In the genomic region with DNA sequence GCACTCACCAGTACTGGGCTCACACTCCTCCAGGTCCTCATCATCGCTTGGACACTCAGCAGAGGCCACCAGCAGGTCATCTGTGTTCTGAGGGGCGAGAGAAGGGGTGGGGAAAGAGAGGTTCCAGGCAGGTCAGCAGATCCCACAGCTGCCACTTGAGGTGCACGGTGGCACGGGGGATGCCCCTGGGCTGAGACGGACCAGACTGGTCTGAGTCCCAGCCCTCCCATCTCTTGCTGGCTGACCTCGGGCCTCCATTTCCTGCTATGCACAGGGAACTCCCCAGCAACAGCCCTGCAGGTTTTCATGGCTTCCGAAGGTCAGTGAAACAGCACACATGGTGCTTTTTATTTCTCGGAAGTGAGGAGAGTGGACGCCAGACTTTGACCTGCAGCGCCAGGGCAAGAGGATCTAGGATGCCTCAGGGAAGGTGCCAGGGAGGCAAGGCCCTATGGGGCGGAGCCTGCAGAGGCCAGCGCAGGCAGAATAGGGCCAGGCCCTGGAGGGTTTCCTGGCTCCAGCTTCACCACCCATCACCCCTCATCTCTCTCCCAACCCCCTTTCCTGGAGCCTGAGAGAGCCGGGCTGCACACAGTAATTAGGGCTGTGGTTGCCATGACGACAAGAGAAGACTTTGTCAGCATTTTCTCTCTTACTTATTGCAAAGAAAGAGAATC, we compare ENCODE assay signal across 11 cellular contexts. TPM values are rescaled to one million over a fixed set of nuclear protein-coding genes. Genes with fewer than 3 reads are reported as not detected.
A peak's percentile ranks its signal among the peaks of the same experiment; 100 is the strongest.
DNase-seq lines count a peak whose midpoint lies in the region; ATAC-seq and TF ChIP-seq lines count a peak whose summit lies in the region.
"Had no signal": no experiment of that assay in that cellular context is flagged by ENCODE, and none has a peak within 500 bp of the region (broad histone marks: within the 10 kb centered on the region; RNA-seq: fewer than 3 reads in every experiment).

No MANE protein-coding gene starts in this region.

- intact Hi-C loops in head of caudate nucleus (cut with DNase I) = no loop called here

- H3K4me3 ChIP-seq in H7 (ENCODE audit: insufficient read depth, low read depth, low read length) = no peak overlapping the region

- DNase-seq in H7 (peak; percentile 49), head of caudate nucleus (peak in 28 of 42 donors; percentile 30 to 85 (median 64)), renal cortical epithelial cell (ENCODE audit: low read depth) (peak; percentile 48), NCI-H2107 treated with DMSO at 0.1 percent for 48 hours (lab: John Stamatoyannopoulos, UW; ENCODE audit: unreplicated experiment) (no peak)
- DNase-seq in activated CD4-positive, alpha-beta T cell treated with anti-CD3 and anti-CD28 coated beads for 48 hours = no peak
- DNase-seq: activated gamma-delta T cell, DMS153 had no signal

- ATAC-seq in HG03460 (IDR thresholded peaks at IDR 0.05; ENCODE audit: unreplicated experiment) (no peak), HG02678 (IDR thresholded peaks at IDR 0.05; ENCODE audit: unreplicated experiment) (no peak)

- no peaks in the 10 kb centered on the region for H3K27me3 ChIP-seq in H7 (ENCODE audit: control insufficient read depth, insufficient read depth, low read length)

- no peaks in the 10 kb centered on the region for H3K36me3 ChIP-seq in H7 (replicated peaks; ENCODE audit: control insufficient read depth, insufficient read depth, low read length)

TF ChIP-seq in PFSK-1, 5 proteins besides CTCF, POLR2A, EP300 and RAD21:
- TF ChIP-seq, protein P1, sequence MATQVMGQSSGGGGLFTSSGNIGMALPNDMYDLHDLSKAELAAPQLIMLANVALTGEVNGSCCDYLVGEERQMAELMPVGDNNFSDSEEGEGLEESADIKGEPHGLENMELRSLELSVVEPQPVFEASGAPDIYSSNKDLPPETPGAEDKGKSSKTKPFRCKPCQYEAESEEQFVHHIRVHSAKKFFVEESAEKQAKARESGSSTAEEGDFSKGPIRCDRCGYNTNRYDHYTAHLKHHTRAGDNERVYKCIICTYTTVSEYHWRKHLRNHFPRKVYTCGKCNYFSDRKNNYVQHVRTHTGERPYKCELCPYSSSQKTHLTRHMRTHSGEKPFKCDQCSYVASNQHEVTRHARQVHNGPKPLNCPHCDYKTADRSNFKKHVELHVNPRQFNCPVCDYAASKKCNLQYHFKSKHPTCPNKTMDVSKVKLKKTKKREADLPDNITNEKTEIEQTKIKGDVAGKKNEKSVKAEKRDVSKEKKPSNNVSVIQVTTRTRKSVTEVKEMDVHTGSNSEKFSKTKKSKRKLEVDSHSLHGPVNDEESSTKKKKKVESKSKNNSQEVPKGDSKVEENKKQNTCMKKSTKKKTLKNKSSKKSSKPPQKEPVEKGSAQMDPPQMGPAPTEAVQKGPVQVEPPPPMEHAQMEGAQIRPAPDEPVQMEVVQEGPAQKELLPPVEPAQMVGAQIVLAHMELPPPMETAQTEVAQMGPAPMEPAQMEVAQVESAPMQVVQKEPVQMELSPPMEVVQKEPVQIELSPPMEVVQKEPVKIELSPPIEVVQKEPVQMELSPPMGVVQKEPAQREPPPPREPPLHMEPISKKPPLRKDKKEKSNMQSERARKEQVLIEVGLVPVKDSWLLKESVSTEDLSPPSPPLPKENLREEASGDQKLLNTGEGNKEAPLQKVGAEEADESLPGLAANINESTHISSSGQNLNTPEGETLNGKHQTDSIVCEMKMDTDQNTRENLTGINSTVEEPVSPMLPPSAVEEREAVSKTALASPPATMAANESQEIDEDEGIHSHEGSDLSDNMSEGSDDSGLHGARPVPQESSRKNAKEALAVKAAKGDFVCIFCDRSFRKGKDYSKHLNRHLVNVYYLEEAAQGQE (IDR thresholded peaks at IDR 0.05; ENCODE audit: insufficient read depth in 1 of 2, low read depth in 2 of 2, low read length in 2 of 2) = no peak
- TF ChIP-seq TAF1 (IDR thresholded peaks at IDR 0.05; ENCODE audit: borderline replicate concordance, insufficient read depth, low read length) (no peak), FOXP2 (optimal IDR thresholded peaks at IDR 0.05; ENCODE audit: borderline replicate concordance, extremely low read depth, extremely low read length, insufficient read depth) (peak; percentile 16)
TF ChIP-seq in PFSK-1: peak in this region for 1.

RNA-seq across cellular contexts. Expression of a gene that starts 29.4 kb away (rescaled TPM):
- total RNA-seq in H7 (2014; rRNA removed; shearing (Covaris generic)) = not detected in 2 replicates
- polyA plus RNA-seq in PFSK-1 (2012; ENCODE audit: insufficient read length, low read depth) = not detected
- total RNA-seq in renal cortical epithelial cell = not detected in 2 replicates
- total RNA-seq: kidney epithelial cell had no signal

Comparison
In these comparisons a context has a peak if more than half of its experiments do, and no peak if none do; other contexts are left out.
1. DNase-seq: peak in H7 (single experiment), head of caudate nucleus (28 of 42) and renal cortical epithelial cell (single experiment); none in NCI-H2107 treated with DMSO at 0.1 percent for 48 hours (single experiment) and activated CD4-positive, alpha-beta T cell treated with anti-CD3 and anti-CD28 coated beads for 48 hours (single experiment).